In genomic region chr2:217440000-217440399, GRCh38 we compare ENCODE assay signal across 1 cellular context.
TF ChIP-seq lines count a peak whose summit lies in the region.

No MANE protein-coding gene starts in this region.

TF ChIP-seq in HepG2, 621 proteins besides CTCF, POLR2A, EP300 and RAD21:
- TF ChIP-seq, protein P1, sequence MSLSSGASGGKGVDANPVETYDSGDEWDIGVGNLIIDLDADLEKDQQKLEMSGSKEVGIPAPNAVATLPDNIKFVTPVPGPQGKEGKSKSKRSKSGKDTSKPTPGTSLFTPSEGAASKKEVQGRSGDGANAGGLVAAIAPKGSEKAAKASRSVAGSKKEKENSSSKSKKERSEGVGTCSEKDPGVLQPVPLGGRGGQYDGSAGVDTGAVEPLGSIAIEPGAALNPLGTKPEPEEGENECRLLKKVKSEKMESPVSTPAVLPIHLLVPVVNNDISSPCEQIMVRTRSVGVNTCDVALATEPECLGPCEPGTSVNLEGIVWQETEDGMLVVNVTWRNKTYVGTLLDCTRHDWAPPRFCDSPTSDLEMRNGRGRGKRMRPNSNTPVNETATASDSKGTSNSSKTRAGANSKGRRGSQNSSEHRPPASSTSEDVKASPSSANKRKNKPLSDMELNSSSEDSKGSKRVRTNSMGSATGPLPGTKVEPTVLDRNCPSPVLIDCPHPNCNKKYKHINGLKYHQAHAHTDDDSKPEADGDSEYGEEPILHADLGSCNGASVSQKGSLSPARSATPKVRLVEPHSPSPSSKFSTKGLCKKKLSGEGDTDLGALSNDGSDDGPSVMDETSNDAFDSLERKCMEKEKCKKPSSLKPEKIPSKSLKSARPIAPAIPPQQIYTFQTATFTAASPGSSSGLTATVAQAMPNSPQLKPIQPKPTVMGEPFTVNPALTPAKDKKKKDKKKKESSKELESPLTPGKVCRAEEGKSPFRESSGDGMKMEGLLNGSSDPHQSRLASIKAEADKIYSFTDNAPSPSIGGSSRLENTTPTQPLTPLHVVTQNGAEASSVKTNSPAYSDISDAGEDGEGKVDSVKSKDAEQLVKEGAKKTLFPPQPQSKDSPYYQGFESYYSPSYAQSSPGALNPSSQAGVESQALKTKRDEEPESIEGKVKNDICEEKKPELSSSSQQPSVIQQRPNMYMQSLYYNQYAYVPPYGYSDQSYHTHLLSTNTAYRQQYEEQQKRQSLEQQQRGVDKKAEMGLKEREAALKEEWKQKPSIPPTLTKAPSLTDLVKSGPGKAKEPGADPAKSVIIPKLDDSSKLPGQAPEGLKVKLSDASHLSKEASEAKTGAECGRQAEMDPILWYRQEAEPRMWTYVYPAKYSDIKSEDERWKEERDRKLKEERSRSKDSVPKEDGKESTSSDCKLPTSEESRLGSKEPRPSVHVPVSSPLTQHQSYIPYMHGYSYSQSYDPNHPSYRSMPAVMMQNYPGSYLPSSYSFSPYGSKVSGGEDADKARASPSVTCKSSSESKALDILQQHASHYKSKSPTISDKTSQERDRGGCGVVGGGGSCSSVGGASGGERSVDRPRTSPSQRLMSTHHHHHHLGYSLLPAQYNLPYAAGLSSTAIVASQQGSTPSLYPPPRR (CRISPR knock-in tag; IDR thresholded peaks at IDR 0.05; ENCODE audit: borderline replicate concordance): no peak
- TF ChIP-seq ZNF83 (CRISPR knock-in tag; IDR thresholded peaks at IDR 0.05; ENCODE audit: borderline replicate concordance) (no peak), TAF15 (IDR thresholded peaks at IDR 0.05; ENCODE audit: low read depth, low read length, poor library complexity, severe bottlenecking) (no peak), POGK (CRISPR knock-in tag; conservative IDR thresholded peaks at IDR 0.05) (no peak), HOXA7 (CRISPR knock-in tag; IDR thresholded peaks at IDR 0.05) (no peak), ZFY (CRISPR knock-in tag; IDR thresholded peaks at IDR 0.05) (no peak), ZNF260 (CRISPR knock-in tag; IDR thresholded peaks at IDR 0.05; ENCODE audit: borderline replicate concordance, low read depth) (no peak), ZKSCAN5 (CRISPR knock-in tag; IDR thresholded peaks at IDR 0.05) (no peak), MAF1 (CRISPR knock-in tag; IDR thresholded peaks at IDR 0.05; ENCODE audit: borderline replicate concordance) (no peak), ZBTB8A (CRISPR knock-in tag; IDR thresholded peaks at IDR 0.05; ENCODE audit: borderline replicate concordance, low read depth) (no peak), TRIM22 (IDR thresholded peaks at IDR 0.05) (no peak), ZNF616 (CRISPR knock-in tag; IDR thresholded peaks at IDR 0.05; ENCODE audit: low read depth) (no peak), ARID2 (CRISPR knock-in tag; IDR thresholded peaks at IDR 0.05; ENCODE audit: borderline replicate concordance) (no peak), PPARG (CRISPR knock-in tag; conservative IDR thresholded peaks at IDR 0.05) (no peak)
- TF ChIP-seq, protein P2, sequence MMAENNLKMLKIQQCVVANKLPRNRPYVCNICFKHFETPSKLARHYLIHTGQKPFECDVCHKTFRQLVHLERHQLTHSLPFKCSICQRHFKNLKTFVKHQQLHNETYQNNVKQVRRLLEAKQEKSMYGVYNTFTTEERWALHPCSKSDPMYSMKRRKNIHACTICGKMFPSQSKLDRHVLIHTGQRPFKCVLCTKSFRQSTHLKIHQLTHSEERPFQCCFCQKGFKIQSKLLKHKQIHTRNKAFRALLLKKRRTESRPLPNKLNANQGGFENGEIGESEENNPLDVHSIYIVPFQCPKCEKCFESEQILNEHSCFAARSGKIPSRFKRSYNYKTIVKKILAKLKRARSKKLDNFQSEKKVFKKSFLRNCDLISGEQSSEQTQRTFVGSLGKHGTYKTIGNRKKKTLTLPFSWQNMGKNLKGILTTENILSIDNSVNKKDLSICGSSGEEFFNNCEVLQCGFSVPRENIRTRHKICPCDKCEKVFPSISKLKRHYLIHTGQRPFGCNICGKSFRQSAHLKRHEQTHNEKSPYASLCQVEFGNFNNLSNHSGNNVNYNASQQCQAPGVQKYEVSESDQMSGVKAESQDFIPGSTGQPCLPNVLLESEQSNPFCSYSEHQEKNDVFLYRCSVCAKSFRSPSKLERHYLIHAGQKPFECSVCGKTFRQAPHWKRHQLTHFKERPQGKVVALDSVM (CRISPR knock-in tag; IDR thresholded peaks at IDR 0.05): no peak
- TF ChIP-seq, protein P3, sequence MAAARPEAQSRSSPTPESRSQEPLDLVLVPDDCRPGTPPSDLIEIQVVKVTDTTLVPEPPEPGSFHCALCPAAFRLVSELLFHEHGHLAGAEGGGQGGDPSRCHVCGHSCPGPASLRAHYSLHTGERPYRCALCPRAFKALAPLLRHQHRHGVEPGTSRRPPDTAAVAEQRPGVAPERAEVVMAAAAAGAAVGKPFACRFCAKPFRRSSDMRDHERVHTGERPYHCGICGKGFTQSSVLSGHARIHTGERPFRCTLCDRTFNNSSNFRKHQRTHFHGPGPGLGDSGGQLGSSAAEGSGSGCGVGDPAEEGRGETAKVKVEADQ (CRISPR knock-in tag; IDR thresholded peaks at IDR 0.05; ENCODE audit: borderline replicate concordance): no peak
